In genomic region chr9:104412238-104412637, GRCh38 we compare ENCODE assay signal across 1 cellular context.
TF ChIP-seq lines count a peak whose summit lies in the region.

No MANE protein-coding gene starts in this region.

TF ChIP-seq in K562, 482 proteins besides CTCF, POLR2A, EP300 and RAD21:
- TF ChIP-seq TBP (optimal IDR thresholded peaks at IDR 0.05; ENCODE audit: low read depth, low read length) (no peak), NELFE (IDR thresholded peaks at IDR 0.05; ENCODE audit: insufficient read depth, insufficient read length) (no peak), BRF1 (IDR thresholded peaks at IDR 0.05; ENCODE audit: borderline replicate concordance, extremely low read depth, insufficient read length) (no peak)
TF ChIP-seq in K562: peak in this region for 0.
